In the genomic region with DNA sequence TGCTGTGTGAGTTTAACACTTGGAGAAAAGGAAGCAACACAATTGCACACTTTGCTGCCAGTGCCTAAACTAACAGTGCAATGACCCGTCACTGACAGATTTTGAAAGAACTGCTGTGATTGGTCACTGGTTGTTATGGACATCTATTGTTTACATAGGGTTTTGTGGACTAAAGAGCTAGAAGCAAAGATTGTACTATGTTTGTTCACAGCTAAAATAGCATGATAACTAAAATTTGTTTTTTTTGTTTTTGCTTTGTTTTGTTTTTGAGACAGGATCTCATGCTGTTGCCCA, we compare ENCODE assay signal across 17 cellular contexts.
A peak's percentile ranks its signal among the peaks of the same experiment; 100 is the strongest.
DNase-seq lines count a peak whose midpoint lies in the region; TF ChIP-seq lines count a peak whose summit lies in the region.
"Had no signal": no experiment of that assay in that cellular context is flagged by ENCODE, and none has a peak within 500 bp of the region (broad histone marks: within the 10 kb centered on the region; RNA-seq: fewer than 3 reads in every experiment).

No MANE protein-coding gene starts in this region.

- intact Hi-C loops in tibial artery (cut with DNase I; ENCODE audit: low total_unique reads), result no loop called here

- peak overlapping the region; percentile 18; the same call in 1 of the 2 replicates for H3K27ac ChIP-seq in VCaP
- no peak overlapping the region for H3K27ac ChIP-seq in tibial artery
- H3K27ac ChIP-seq: transverse colon had no signal

- peaks cover 0 to 29% of the 10 kb centered on the region in 2 donors for H3K27me3 ChIP-seq in tibial artery

- H3K9me3 Mint-ChIP-seq in nephron, result peaks cover 22% of the 10 kb centered on the region

- DNase-seq in Ammon's horn (ENCODE audit: low spot score) (peak; percentile 47), epithelial cell of esophagus (ENCODE audit: low read depth) (peak; percentile 7), mesenteric fat pad (ENCODE audit: low spot score) (no peak), tibial artery (no peak), activated T-cell treated with anti-CD3 and anti-CD28 coated beads for 4 hours (no peak), SW480 (ENCODE audit: low spot score) (no peak)
- DNase-seq: activated naive CD4-positive, alpha-beta T cell; immature natural killer cell; NCI-H187 treated with DMSO at 0.1 percent for 48 hours; retina; stimulated activated CD4-positive, alpha-beta T cell treated with anti-CD3 and anti-CD28 coated beads, Interleukin-12 subunit alpha, Interleukin-12 subunit beta, amount 100 ng/mL, for 4 hours; T-cell; transverse colon had no signal

- peaks cover 72% of the 10 kb centered on the region for H3K27me3 Mint-ChIP-seq in nephron (ENCODE audit: low read depth)

- H3K27ac Mint-ChIP-seq in nephron, result no peak overlapping the region
- H3K27ac Mint-ChIP-seq: immature natural killer cell; memory B cell; stimulated activated memory B cell treated with anti-CD40 and anti-IgM and Interleukin-4, amounts not matched to agents 10 μg/mL and 1 μg/mL and 100 μg/mL, for 72 hours; T-cell had no signal

- H3K9me3 ChIP-seq in tibial artery, result peaks cover 0 to 9% (median 0%) of the 10 kb centered on the region in 3 donors
- H3K9me3 ChIP-seq: transverse colon had no signal

- peak overlapping the region; percentile 74 to 86 (median 82) for H3K4me3 Mint-ChIP-seq in nephron
- H3K4me3 Mint-ChIP-seq: immature natural killer cell; memory B cell; stimulated activated memory B cell treated with anti-CD40 and anti-IgM and Interleukin-4, amounts not matched to agents 10 μg/mL and 1 μg/mL and 100 μg/mL, for 72 hours; T-cell had no signal

- no peaks in the 10 kb centered on the region for H3K4me1 Mint-ChIP-seq in nephron
- H3K4me1 Mint-ChIP-seq: memory B cell; stimulated activated memory B cell treated with anti-CD40 and anti-IgM and Interleukin-4, amounts not matched to agents 10 μg/mL and 1 μg/mL and 100 μg/mL, for 72 hours had no signal

- TF ChIP-seq CTCF in VCaP (conservative IDR thresholded peaks at IDR 0.05) (no peak), epithelial cell of esophagus (IDR thresholded peaks at IDR 0.05; ENCODE audit: insufficient read depth, low read depth, low read length, missing control alignments) (no peak), nephron (IDR thresholded peaks at IDR 0.05; ENCODE audit: unreplicated experiment in 3 of 3) (no peak), tibial artery (IDR thresholded peaks at IDR 0.05) (no peak)

- H3K4me3 ChIP-seq in epithelial cell of esophagus (ENCODE audit: low read length) (no peak overlapping the region), tibial artery (no peak overlapping the region)
- H3K4me3 ChIP-seq: transverse colon had no signal

- H3K36me3 Mint-ChIP-seq in nephron (ENCODE audit: low read depth), result no peaks in the 10 kb centered on the region
- H3K36me3 Mint-ChIP-seq: immature natural killer cell; stimulated activated memory B cell treated with anti-CD40 and anti-IgM and Interleukin-4, amounts not matched to agents 10 μg/mL and 1 μg/mL and 100 μg/mL, for 72 hours; T-cell had no signal

- no peaks in the 10 kb centered on the region for H3K36me3 ChIP-seq in tibial artery
- H3K36me3 ChIP-seq: transverse colon had no signal

- H3K4me1 ChIP-seq in tibial artery, result peaks cover 0 to 7% (median 2%) of the 10 kb centered on the region in 4 donors

Comparison
In these comparisons a context has a peak if more than half of its experiments do, and no peak if none do; other contexts are left out.
1. DNase-seq: peak in Ammon's horn (single experiment) and epithelial cell of esophagus (single experiment); none in mesenteric fat pad (single experiment), tibial artery (0 of 2), activated T-cell treated with anti-CD3 and anti-CD28 coated beads for 4 hours (single experiment) and SW480 (single experiment).